In genomic region chrX:153400146-153401132, GRCh38 we compare ENCODE assay signal across 9 cellular contexts. TPM values are rescaled to one million over a fixed set of nuclear protein-coding genes. Genes with fewer than 3 reads are reported as not detected.
DNase-seq lines count a peak whose midpoint lies in the region; ATAC-seq and TF ChIP-seq lines count a peak whose summit lies in the region.
"Had no signal": no experiment of that assay in that cellular context is flagged by ENCODE, and none has a peak within 500 bp of the region (broad histone marks: within the 10 kb centered on the region; RNA-seq: fewer than 3 reads in every experiment).

No MANE protein-coding gene starts in this region.

- H3K9me3 ChIP-seq in HEK293 (ENCODE audit: control insufficient read depth, insufficient read depth, low read depth, low read length), result no peaks in the 10 kb centered on the region

- intact Hi-C loops in CD14-positive monocyte (cut with micrococcal nuclease), result no loop called here

- H3K27me3 Mint-ChIP-seq in CD14-positive monocyte (ENCODE audit: low read depth in 3 of 3), result peaks cover 0 to 6% (median 6%) of the 10 kb centered on the region in 3 donors
- H3K27me3 Mint-ChIP-seq in activated naive CD8-positive, alpha-beta T cell treated with anti-CD3 and anti-CD28 coated beads for 36 hours, result no peaks in the 10 kb centered on the region

- CTCF ChIA-PET in HEK293 (lab: Yijun Ruan, JAX), result interaction anchor here (0.7 to 1.1 kb wide), 2 partner anchors 41 to 1451 kb away, joined by 3 to 4 read pairs; no protein-coding TSS in a partner anchor

- H3K4me3 ChIP-seq in HEK293 (ENCODE audit: low read depth, low read length), result no peak overlapping the region

- TF ChIP-seq CTCF in CD14-positive monocyte (IDR thresholded peaks at IDR 0.05), result peak; percentile 85
- peak; percentile 82 for TF ChIP-seq CTCF in HEK293 (tag by site-specific recombination; IDR thresholded peaks at IDR 0.05)

- peak; percentile 57 for DNase-seq in CD14-positive monocyte (ENCODE audit: low spot score)
- DNase-seq in SK-N-DZ (ENCODE audit: low spot score), result peak; percentile 30
- peak; percentile 61 for DNase-seq in activated naive CD8-positive, alpha-beta T cell treated with anti-CD3 and anti-CD28 coated beads for 36 hours
- peak; percentile 4 for DNase-seq in kidney glomerular epithelial cell (lab: John Stamatoyannopoulos, UW)
- DNase-seq in stimulated activated naive CD4-positive, alpha-beta T cell treated with Interleukin-2 at 50 U/mL for 16 hours (lab: John Stamatoyannopoulos, UW), result peak; percentile 16
- no peak for DNase-seq in NCI-H2196 treated with DMSO at 0.1 percent for 48 hours (lab: John Stamatoyannopoulos, UW; ENCODE audit: unreplicated experiment)

- POLR2A ChIA-PET in HEK293 (lab: Yijun Ruan, JAX), result no interaction called here

- H3K36me3 Mint-ChIP-seq in CD14-positive monocyte, result no peaks in the 10 kb centered on the region
- no peaks in the 10 kb centered on the region for H3K36me3 Mint-ChIP-seq in activated naive CD8-positive, alpha-beta T cell treated with anti-CD3 and anti-CD28 coated beads for 36 hours

- peaks cover 0 to 10% (median 6%) of the 10 kb centered on the region in 7 donors for H3K9me3 Mint-ChIP-seq in CD14-positive monocyte
- no peaks in the 10 kb centered on the region for H3K9me3 Mint-ChIP-seq in activated naive CD8-positive, alpha-beta T cell treated with anti-CD3 and anti-CD28 coated beads for 36 hours

- no peak for ATAC-seq in GM18867 (IDR thresholded peaks at IDR 0.05; ENCODE audit: unreplicated experiment)

- H3K36me3 ChIP-seq in HEK293 (ENCODE audit: control insufficient read depth in 2 of 2, insufficient read depth in 1 of 2, low read length in 2 of 2), result no peaks in the 10 kb centered on the region

- H3K4me1 ChIP-seq in HEK293 (ENCODE audit: control insufficient read depth, insufficient read depth, low read length), result no peaks in the 10 kb centered on the region

- no peak overlapping the region for H3K4me3 Mint-ChIP-seq in CD14-positive monocyte
- H3K4me3 Mint-ChIP-seq in activated naive CD8-positive, alpha-beta T cell treated with anti-CD3 and anti-CD28 coated beads for 36 hours, result no peak overlapping the region

- H3K27ac Mint-ChIP-seq in CD14-positive monocyte, result no peak overlapping the region
- no peak overlapping the region for H3K27ac Mint-ChIP-seq in activated naive CD8-positive, alpha-beta T cell treated with anti-CD3 and anti-CD28 coated beads for 36 hours

- peaks cover 7% of the 10 kb centered on the region for H3K4me1 Mint-ChIP-seq in CD14-positive monocyte
- H3K4me1 Mint-ChIP-seq in activated naive CD8-positive, alpha-beta T cell treated with anti-CD3 and anti-CD28 coated beads for 36 hours, result no peaks in the 10 kb centered on the region

- no peak overlapping the region for H3K27ac ChIP-seq in HEK293 (ENCODE audit: extremely low read depth, low read depth, low read length)

TF ChIP-seq in HEK293, 187 proteins besides CTCF, POLR2A, EP300 and RAD21 (continues in another document):
- TF ChIP-seq SCRT2 (tag by site-specific recombination; IDR thresholded peaks at IDR 0.05) (peak; percentile 82), KLF17 (tag by site-specific recombination; IDR thresholded peaks at IDR 0.05) (0 out of 2 replicates have a peak, but pooled peaks have one; percentile 23), YY1 (tag by site-specific recombination; IDR thresholded peaks at IDR 0.05) (0 out of 2 replicates have a peak, but pooled peaks have one; percentile 29), SCRT1 (tag by site-specific recombination; IDR thresholded peaks at IDR 0.05; ENCODE audit: borderline replicate concordance) (peak; percentile 72), PRDM10 (tag by site-specific recombination; IDR thresholded peaks at IDR 0.05) (peak; percentile 57; the same call in 1 of the 2 replicates), ZNF394 (tag by site-specific recombination; IDR thresholded peaks at IDR 0.05; ENCODE audit: borderline replicate concordance) (no peak), ZNF654 (tag by site-specific recombination; IDR thresholded peaks at IDR 0.05; ENCODE audit: low read depth) (peak; percentile 21; the same call in 1 of the 2 replicates), ZBTB21 (tag by site-specific recombination; IDR thresholded peaks at IDR 0.05) (no peak), ZNF501 (tag by site-specific recombination; IDR thresholded peaks at IDR 0.05) (0 out of 2 replicates have a peak, but pooled peaks have one; percentile 30), ZNF423 (tag by site-specific recombination; IDR thresholded peaks at IDR 0.05) (0 out of 2 replicates have a peak, but pooled peaks have one; percentile 32), HIC1 (tag by site-specific recombination; IDR thresholded peaks at IDR 0.05) (0 out of 2 replicates have a peak, but pooled peaks have one; percentile 15), ZBTB17 (tag by site-specific recombination; IDR thresholded peaks at IDR 0.05) (0 out of 2 replicates have a peak, but pooled peaks have one; percentile 5), ZNF2 (tag by site-specific recombination; IDR thresholded peaks at IDR 0.05) (0 out of 2 replicates have a peak, but pooled peaks have one; percentile 35), ZNF146 (tag by site-specific recombination; IDR thresholded peaks at IDR 0.05) (no peak)

RNA-seq across cellular contexts. Expression of gene PNMA6E, which starts 0.7 kb away (rescaled TPM):
- polyA plus RNA-seq in CD14-positive monocyte, result not detected
- not detected in 2 replicates for polyA plus RNA-seq in SK-N-DZ (2014; cell fraction: cytosol; rRNA removed)
- polyA plus RNA-seq in SK-N-DZ (2014; cell fraction: nucleus; rRNA removed), result not detected in 2 replicates
- total RNA-seq in activated naive CD8-positive, alpha-beta T cell treated with anti-CD3 and anti-CD28 coated beads for 36 hours, result not detected
- polyA plus RNA-seq: neural cell had no signal

RNA-seq across cellular contexts. Expression of gene ZFP92, which starts 10.8 kb away (rescaled TPM):
- polyA plus RNA-seq in CD14-positive monocyte, result under 1 TPM; 0.04 to 0.13 TPM
- polyA plus RNA-seq in SK-N-DZ (2014; cell fraction: cytosol; rRNA removed), result 0.03 TPM in 1 of 2 replicates, not detected in the other
- 0.17 TPM in 1 of 2 replicates, not detected in the other for polyA plus RNA-seq in SK-N-DZ (2014; cell fraction: nucleus; rRNA removed)
- total RNA-seq in activated naive CD8-positive, alpha-beta T cell treated with anti-CD3 and anti-CD28 coated beads for 36 hours, result 1 to 10 TPM; 1.3 to 1.5 TPM
- polyA plus RNA-seq: neural cell had no signal

RNA-seq across cellular contexts. Expression of gene TREX2, which starts 45.4 kb away (rescaled TPM):
- not detected for polyA plus RNA-seq in CD14-positive monocyte
- not detected in 2 replicates for polyA plus RNA-seq in SK-N-DZ (2014; cell fraction: cytosol; rRNA removed)
- 1.7 and 5.4 TPM in 2 replicates for polyA plus RNA-seq in SK-N-DZ (2014; cell fraction: nucleus; rRNA removed)
- total RNA-seq in activated naive CD8-positive, alpha-beta T cell treated with anti-CD3 and anti-CD28 coated beads for 36 hours, result 1 to 10 TPM; 1.8 to 2.1 TPM
- polyA plus RNA-seq: neural cell had no signal
